ENCODE assay signal across 26 cellular contexts in the genomic region with DNA sequence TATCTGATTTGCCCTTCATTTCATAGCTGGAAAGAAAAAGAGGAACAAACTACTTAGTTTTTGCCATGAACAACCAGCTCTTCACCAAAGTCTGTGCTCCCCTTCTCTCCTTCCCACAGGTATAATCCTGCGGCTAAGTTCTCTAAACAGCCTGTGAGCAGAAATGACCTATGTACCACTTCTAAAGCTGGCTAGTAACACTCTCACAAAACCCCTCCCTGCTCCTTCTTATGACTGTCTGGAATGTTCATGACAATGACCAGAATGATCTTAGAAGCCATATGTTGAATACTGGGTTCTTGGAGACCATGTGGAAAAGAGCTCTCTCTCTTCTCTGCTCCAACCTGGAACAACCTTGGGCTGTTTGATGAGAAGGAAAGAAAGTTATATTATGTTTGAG. TPM values are rescaled to one million over a fixed set of nuclear protein-coding genes. Genes with fewer than 3 reads are reported as not detected.
DNase-seq lines count a peak whose midpoint lies in the region; TF ChIP-seq lines count a peak whose summit lies in the region.
"Had no signal": no experiment of that assay in that cellular context is flagged by ENCODE, and none has a peak within 500 bp of the region (broad histone marks: within the 10 kb centered on the region; RNA-seq: fewer than 3 reads in every experiment).

No MANE protein-coding gene starts in this region.

- H3K36me3 ChIP-seq in hepatocyte (replicated peaks; ENCODE audit: insufficient read depth, low read depth) (no peaks in the 10 kb centered on the region), transverse colon (no peaks in the 10 kb centered on the region), prostate gland (no peaks in the 10 kb centered on the region), ascending aorta (no peaks in the 10 kb centered on the region)

- H3K4me1 ChIP-seq in hepatocyte (ENCODE audit: insufficient read depth) (peaks cover 28% of the 10 kb centered on the region), transverse colon (peaks cover 0 to 34% (median 7%) of the 10 kb centered on the region in 4 donors), prostate gland (replicated peaks) (no peaks in the 10 kb centered on the region), ascending aorta (no peaks in the 10 kb centered on the region)

- no peak for TF ChIP-seq POLR2A in transverse colon (IDR thresholded peaks at IDR 0.05)
- TF ChIP-seq POLR2A in prostate gland (IDR thresholded peaks at IDR 0.05): no peak

- H2AFZ ChIP-seq in hepatocyte: no peak overlapping the region

- no peaks in the 10 kb centered on the region for H4K20me1 ChIP-seq in hepatocyte (ENCODE audit: insufficient read depth, poor library complexity, severe bottlenecking)

- CTCF ChIA-PET in activated CD4-positive, alpha-beta T cell treated with anti-CD3 and anti-CD28 coated beads, Interleukin-2, amount 10 ng/mL, durations not matched to agents 7 days and 5 days (lab: Charles Lee): interaction anchor here (0.7 to 1.7 kb wide), 4 partner anchors 8 to 24 kb away, joined by 3 to 7 read pairs (median 4); no protein-coding TSS in a partner anchor

- no peak for DNase-seq in activated CD4-positive, alpha-beta T cell treated with anti-CD3 and anti-CD28 coated beads, Interleukin-2, amount 10 ng/mL, durations not matched to agents 7 days and 5 days
- DNase-seq in activated CD4-positive, alpha-beta T cell treated with anti-CD3 and anti-CD28 coated beads for 4 hours: no peak
- no peak for DNase-seq in HL-60 (ENCODE audit: low read depth in 1 of 2, low spot score in 1 of 2)
- DNase-seq in hepatocyte (ENCODE audit: low spot score): peak; percentile 34
- no peak for DNase-seq in transverse colon
- DNase-seq in prostate gland (ENCODE audit: low spot score): no peak
- no peak for DNase-seq in ascending aorta (ENCODE audit: low spot score in 2 of 2)
- DNase-seq: CD4-positive, CD25-positive, alpha-beta regulatory T cell; DMS53; H7; MV-4-11; NCI-H1105; NCI-H1436 treated with DMSO at 0.1 percent for 48 hours; NCI-H1930; NCI-H2107; NCI-H446; NCI-H524 treated with DMSO at 0.1 percent for 48 hours; NCI-H82; NK-92 treated with Interleukin-12 subunit alpha and Interleukin-12 subunit beta, amount 100 ng/mL, for 24 hours; PC-3 had no signal

- H3K9me2 ChIP-seq in hepatocyte (replicated peaks; ENCODE audit: insufficient read depth): no peaks in the 10 kb centered on the region

- H3K27ac Mint-ChIP-seq in activated CD4-positive, alpha-beta T cell treated with anti-CD3 and anti-CD28 coated beads, Interleukin-2, amount 10 ng/mL, durations not matched to agents 7 days and 5 days: peak overlapping the region; percentile 82

- intact Hi-C loops in transverse colon (cut with DNase I; ENCODE audit: low total_unique reads) (no loop called here), prostate gland (cut with DNase I) (no loop called here), ascending aorta (cut with DNase I) (no loop called here)

- H3K27me3 Mint-ChIP-seq in activated CD4-positive, alpha-beta T cell treated with anti-CD3 and anti-CD28 coated beads, Interleukin-2, amount 10 ng/mL, durations not matched to agents 7 days and 5 days: no peaks in the 10 kb centered on the region
- H3K27me3 Mint-ChIP-seq: CD4-positive, CD25-positive, alpha-beta regulatory T cell had no signal

- H3K4me3 Mint-ChIP-seq in activated CD4-positive, alpha-beta T cell treated with anti-CD3 and anti-CD28 coated beads, Interleukin-2, amount 10 ng/mL, durations not matched to agents 7 days and 5 days: no peak overlapping the region

- H3K9me3 ChIP-seq in hepatocyte (ENCODE audit: low read depth): no peaks in the 10 kb centered on the region
- no peaks in the 10 kb centered on the region for H3K9me3 ChIP-seq in transverse colon
- H3K9me3 ChIP-seq in prostate gland: no peaks in the 10 kb centered on the region
- H3K9me3 ChIP-seq in ascending aorta: no peaks in the 10 kb centered on the region

- no peak for TF ChIP-seq EP300 in transverse colon (IDR thresholded peaks at IDR 0.05; ENCODE audit: low read depth)

- H3K4me1 Mint-ChIP-seq in activated CD4-positive, alpha-beta T cell treated with anti-CD3 and anti-CD28 coated beads, Interleukin-2, amount 10 ng/mL, durations not matched to agents 7 days and 5 days: peaks cover 29% of the 10 kb centered on the region

- no peaks in the 10 kb centered on the region for H3K27me3 ChIP-seq in HL-60 (ENCODE audit: insufficient read depth, poor library complexity, severe bottlenecking)
- H3K27me3 ChIP-seq in hepatocyte: no peaks in the 10 kb centered on the region
- no peaks in the 10 kb centered on the region for H3K27me3 ChIP-seq in transverse colon
- H3K27me3 ChIP-seq in prostate gland (replicated peaks; ENCODE audit: insufficient read depth): no peaks in the 10 kb centered on the region
- no peaks in the 10 kb centered on the region for H3K27me3 ChIP-seq in ascending aorta

- POLR2A ChIA-PET in activated CD4-positive, alpha-beta T cell treated with anti-CD3 and anti-CD28 coated beads, Interleukin-2, amount 10 ng/mL, durations not matched to agents 7 days and 5 days (lab: Charles Lee): no interaction called here

- in situ Hi-C loops in transverse colon (cut with MboI; ENCODE audit: low pct_ligation_motif_present in 1 of 4, low pct_unique_long_range_greater_than_20kb in 1 of 4, low sequenced_read_pairs in 3 of 4): loop anchor here in 3 of 4 donors (25.0 kb wide), 2 partner anchors 442 to 892 kb away; a partner anchor contains a TSS

- WGBS in hepatocyte (ENCODE audit: low lambda C conversion rate, missing lambda C conversion rate): 92% methylated on average over 1 of the region's 1 CpG
- 71 to 86% methylated on average over 1 of the region's 1 CpG for WGBS in transverse colon (ENCODE audit: low coverage in 1 of 2), 2 donors
- 95% methylated on average over 1 of the region's 1 CpG for WGBS in prostate gland

- no peaks in the 10 kb centered on the region for H3K79me2 ChIP-seq in hepatocyte

- H3K4me3 ChIP-seq in HL-60 (replicated peaks; ENCODE audit: insufficient read depth, low read length) (no peak overlapping the region), hepatocyte (no peak overlapping the region), transverse colon (no peak overlapping the region), prostate gland (no peak overlapping the region), ascending aorta (no peak overlapping the region)
- H3K4me3 ChIP-seq: K562 had no signal

- peak overlapping the region; percentile 6; the same call in 1 of the 2 replicates for H3K27ac ChIP-seq in HL-60 (replicated peaks)
- H3K27ac ChIP-seq in hepatocyte: peak overlapping the region; percentile 80
- H3K27ac ChIP-seq in transverse colon: peak overlapping the region in 3 of 4 donors; percentile 48 to 58 (median 55)
- H3K27ac ChIP-seq in prostate gland: no peak overlapping the region
- no peak overlapping the region for H3K27ac ChIP-seq in ascending aorta

- peaks cover 34% of the 10 kb centered on the region for H3K36me3 Mint-ChIP-seq in activated CD4-positive, alpha-beta T cell treated with anti-CD3 and anti-CD28 coated beads, Interleukin-2, amount 10 ng/mL, durations not matched to agents 7 days and 5 days (ENCODE audit: low read depth)

- no peak for TF ChIP-seq CTCF in HL-60 (IDR thresholded peaks at IDR 0.05; ENCODE audit: insufficient read depth, low read length)
- TF ChIP-seq CTCF in hepatocyte (IDR thresholded peaks at IDR 0.05; ENCODE audit: poor library complexity): no peak
- TF ChIP-seq CTCF in transverse colon (IDR thresholded peaks at IDR 0.05): no peak
- TF ChIP-seq CTCF in prostate gland (IDR thresholded peaks at IDR 0.05): no peak
- no peak for TF ChIP-seq CTCF in ascending aorta (IDR thresholded peaks at IDR 0.05)

- H3K4me2 ChIP-seq in hepatocyte: peak overlapping the region; percentile 25

- peaks cover 4% of the 10 kb centered on the region for H3K9me3 Mint-ChIP-seq in activated CD4-positive, alpha-beta T cell treated with anti-CD3 and anti-CD28 coated beads, Interleukin-2, amount 10 ng/mL, durations not matched to agents 7 days and 5 days
- H3K9me3 Mint-ChIP-seq: CD4-positive, CD25-positive, alpha-beta regulatory T cell had no signal

RNA-seq across cellular contexts. Expression of a gene that starts 12.9 kb away (rescaled TPM):
- 1 to 10 TPM; 4.8 to 6.0 TPM for total RNA-seq in activated CD4-positive, alpha-beta T cell treated with anti-CD3 and anti-CD28 coated beads, Interleukin-2, amount 10 ng/mL, durations not matched to agents 7 days and 5 days
- 65.9 and 92.4 TPM in 2 replicates for total RNA-seq in hepatocyte
- polyA plus RNA-seq in hepatocyte: 57.3 and 68.6 TPM in 2 replicates
- total RNA-seq in transverse colon: 10 to 100 TPM; 39.1 to 88.1 (median 70.6) TPM
- 10 to 100 TPM; 14.8 to 21.8 TPM for total RNA-seq in prostate gland
- 1.3 TPM for total RNA-seq in ascending aorta

RNA-seq across cellular contexts. Expression of a gene that starts 22.3 kb away (rescaled TPM):
- total RNA-seq in activated CD4-positive, alpha-beta T cell treated with anti-CD3 and anti-CD28 coated beads, Interleukin-2, amount 10 ng/mL, durations not matched to agents 7 days and 5 days: 1 to 10 TPM; 4.5 to 5.2 TPM
- 4.3 and 7.4 TPM in 2 replicates for total RNA-seq in hepatocyte
- polyA plus RNA-seq in hepatocyte: 0.91 and 2.7 TPM in 2 replicates
- total RNA-seq in transverse colon: 10 to 100 TPM in 1 of 4 donors, 1 to 10 TPM in 3; 6.6 to 13.3 (median 7.6) TPM
- total RNA-seq in prostate gland: 1 to 10 TPM; 1.6 to 8.2 TPM
- total RNA-seq in ascending aorta: 1.3 TPM
- total RNA-seq: A172 had no signal

RNA-seq across cellular contexts. Expression of a gene that starts 36.2 kb away (rescaled TPM):
- under 1 TPM in 1 of 2 experiments, not detected in 1; 0.19 TPM for total RNA-seq in activated CD4-positive, alpha-beta T cell treated with anti-CD3 and anti-CD28 coated beads, Interleukin-2, amount 10 ng/mL, durations not matched to agents 7 days and 5 days
- total RNA-seq in hepatocyte (1.4 TPM in 1 of 2 replicates, not detected in the other), transverse colon (1 to 10 TPM in 1 of 4 donors, under 1 TPM in 1, not detected in 2; 0.95 to 1.6 TPM), prostate gland (under 1 TPM in 1 of 2 donors, not detected in 1; 0.09 TPM), ascending aorta (not detected)
- 0.97 and 1.8 TPM in 2 replicates for polyA plus RNA-seq in hepatocyte
- total RNA-seq: A172; CD4-positive, CD25-positive, alpha-beta regulatory T cell; Daoy; HT1080; M059J; PC-3 had no signal
- polyA plus RNA-seq: BJ; CD4-positive, CD25-positive, alpha-beta regulatory T cell had no signal

Comparison
In these comparisons a context has a peak if more than half of its experiments do, and no peak if none do; other contexts are left out.
1. H3K27ac ChIP-seq: peak in HL-60 (single experiment), hepatocyte (single experiment) and transverse colon (3 of 4); none in prostate gland (0 of 2) and ascending aorta (0 of 2).